ENCODE assay signal across 10 cellular contexts in genomic region chr2:7744827-7745226, GRCh38.
DNase-seq lines count a peak whose midpoint lies in the region; ATAC-seq lines count a peak whose summit lies in the region.
"Had no signal": no experiment of that assay in that cellular context is flagged by ENCODE, and none has a peak within 500 bp of the region (broad histone marks: within the 10 kb centered on the region; RNA-seq: fewer than 3 reads in every experiment).

No MANE protein-coding gene starts in this region.

- H3K4me1 Mint-ChIP-seq in activated T-helper 17 cell treated with anti-CD3 and anti-CD28 coated beads, Interleukin-2, amount 50 U/mL, for 72 hours: peaks cover 7% of the 10 kb centered on the region

- H3K9me3 Mint-ChIP-seq in activated T-helper 17 cell treated with anti-CD3 and anti-CD28 coated beads, Interleukin-2, amount 50 U/mL, for 72 hours: peaks cover 4% of the 10 kb centered on the region

- peak; percentile 90 for ATAC-seq in activated T-helper 17 cell treated with anti-CD3 and anti-CD28 coated beads, Interleukin-2, amount 50 U/mL, for 72 hours (replicated peaks)
- ATAC-seq in HG03159 (IDR thresholded peaks at IDR 0.05; ENCODE audit: unreplicated experiment): no peak

- H3K4me3 ChIP-seq in MG63: no peak overlapping the region

- no peaks in the 10 kb centered on the region for H3K27me3 ChIP-seq in MG63

- no peaks in the 10 kb centered on the region for H3K27me3 Mint-ChIP-seq in activated T-helper 17 cell treated with anti-CD3 and anti-CD28 coated beads, Interleukin-2, amount 50 U/mL, for 72 hours

- H3K9me3 ChIP-seq in MG63: 0 out of 2 replicates have a peak, but pooled peaks cover 2% of the 10 kb centered on the region

- peak overlapping the region; percentile 39 for H3K27ac Mint-ChIP-seq in activated T-helper 17 cell treated with anti-CD3 and anti-CD28 coated beads, Interleukin-2, amount 50 U/mL, for 72 hours
- H3K27ac Mint-ChIP-seq: H9 had no signal

- peak overlapping the region; percentile 12 for H3K4me3 Mint-ChIP-seq in activated T-helper 17 cell treated with anti-CD3 and anti-CD28 coated beads, Interleukin-2, amount 50 U/mL, for 72 hours
- H3K4me3 Mint-ChIP-seq: H9 had no signal

- no peaks in the 10 kb centered on the region for H3K36me3 Mint-ChIP-seq in activated T-helper 17 cell treated with anti-CD3 and anti-CD28 coated beads, Interleukin-2, amount 50 U/mL, for 72 hours (ENCODE audit: low read depth)

- H3K36me3 ChIP-seq in MG63: no peaks in the 10 kb centered on the region

- DNase-seq in NK-92 treated with Interleukin-12 subunit alpha and Interleukin-12 subunit beta, amount 100 ng/mL, for 24 hours (lab: John Stamatoyannopoulos, UW): peak; percentile 55
- no peak for DNase-seq in NK-92 (lab: John Stamatoyannopoulos, UW; ENCODE audit: unreplicated experiment)
- DNase-seq in MG63: peak; percentile 55
- DNase-seq in mucosa of gallbladder (ENCODE audit: low spot score): peak; percentile 33
- no peak for DNase-seq in dedifferentiated amniotic fluid mesenchymal stem cell (ENCODE audit: extremely low spot score)
- DNase-seq in OCI-M2 (lab: John Stamatoyannopoulos, UW; ENCODE audit: unreplicated experiment): no peak
- DNase-seq: H9, NCI-H1417 treated with DMSO at 0.1 percent for 48 hours had no signal

Comparison
In these comparisons a context has a peak if more than half of its experiments do, and no peak if none do; other contexts are left out.
1. DNase-seq: peak in NK-92 treated with Interleukin-12 subunit alpha and Interleukin-12 subunit beta, amount 100 ng/mL, for 24 hours (single experiment), MG63 (single experiment) and mucosa of gallbladder (single experiment); none in NK-92 (single experiment), dedifferentiated amniotic fluid mesenchymal stem cell (single experiment) and OCI-M2 (single experiment).